25 cellular contexts compared by ENCODE assay signal in the genomic region with DNA sequence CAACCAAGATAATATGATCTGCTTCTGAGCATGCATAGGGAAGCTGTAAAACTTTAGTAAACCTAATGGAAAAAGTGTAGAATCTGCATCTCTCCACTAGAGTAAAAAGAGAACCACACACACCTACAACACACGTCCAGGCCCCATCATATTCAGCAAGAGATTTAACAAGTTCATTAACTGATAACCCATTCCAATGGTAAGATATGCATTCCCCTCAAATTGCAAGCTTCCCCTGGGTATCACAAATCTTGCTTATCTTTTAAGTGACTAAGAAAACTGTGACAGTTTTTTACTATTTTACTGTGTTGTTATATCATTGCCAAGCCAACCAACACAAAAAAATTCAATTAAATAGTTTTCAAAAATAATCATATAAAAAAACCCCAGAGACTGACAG.
"Had no signal": no experiment of that assay in that cellular context is flagged by ENCODE, and none has a peak within 500 bp of the region (broad histone marks: within the 10 kb centered on the region; RNA-seq: fewer than 3 reads in every experiment).

No MANE protein-coding gene starts in this region.

- H3K36me3 ChIP-seq: neutrophil, ovary, right lobe of liver, sigmoid colon, suprapubic skin, tibial artery, transverse colon, upper lobe of right lung, uterus had no signal

- H3K4me3 ChIP-seq: ovary, psoas muscle, right lobe of liver, sigmoid colon, suprapubic skin, testis, tibial artery, transverse colon, upper lobe of right lung, uterus had no signal

- H2AFZ ChIP-seq: parathyroid adenoma had no signal

- H3K4me1 ChIP-seq: parathyroid adenoma, right lobe of liver, uterus had no signal

- H3K27me3 ChIP-seq: neutrophil, ovary, right lobe of liver, sigmoid colon, suprapubic skin, testis, tibial artery, transverse colon, upper lobe of right lung, uterus had no signal

- H3K9me3 ChIP-seq: neutrophil, ovary, psoas muscle, right lobe of liver, sigmoid colon, suprapubic skin, testis, tibial artery, transverse colon, upper lobe of right lung, uterus had no signal

- H3K27ac ChIP-seq: neutrophil, ovary, parathyroid adenoma, psoas muscle, right lobe of liver, sigmoid colon, suprapubic skin, testis, tibial artery, transverse colon, upper lobe of right lung, uterus had no signal

- H3K9ac ChIP-seq: parathyroid adenoma had no signal

- DNase-seq: naive thymus-derived CD8-positive, alpha-beta T cell; nephron progenitor cell; nucleus accumbens; ovary; posterior cingulate gyrus; psoas muscle; right cardiac atrium; right lobe of liver; sigmoid colon; small intestine; stimulated activated CD4-positive, alpha-beta T cell treated with anti-CD3 and anti-CD28 coated beads, Interleukin-15, amount 100 ng/mL, for 24 hours; stimulated activated CD4-positive, alpha-beta T cell treated with anti-CD3 and anti-CD28 coated beads, Interleukin-2, amount 100 ng/mL, for 24 hours; stimulated activated CD4-positive, alpha-beta T cell treated with anti-CD3 and anti-CD28 coated beads, Interleukin-2, amount 100 ng/mL, for 48 hours; stimulated activated CD4-positive, alpha-beta T cell treated with anti-CD3 and anti-CD28 coated beads, Interleukin-4, amount 100 ng/mL, for 24 hours; stimulated activated naive B cell treated with anti-CD40 and anti-IgM and Interleukin-4, amounts not matched to agents 10 μg/mL and 1 μg/mL and 100 μg/mL, for 72 hours; stimulated activated naive CD4-positive, alpha-beta T cell treated with Interleukin-2 at 50 U/mL for 16 hours; substantia nigra; testis; tibial artery; transverse colon; upper lobe of right lung; uterus had no signal
